Comparison of ENCODE assay signal across 14 cellular contexts in the genomic region with DNA sequence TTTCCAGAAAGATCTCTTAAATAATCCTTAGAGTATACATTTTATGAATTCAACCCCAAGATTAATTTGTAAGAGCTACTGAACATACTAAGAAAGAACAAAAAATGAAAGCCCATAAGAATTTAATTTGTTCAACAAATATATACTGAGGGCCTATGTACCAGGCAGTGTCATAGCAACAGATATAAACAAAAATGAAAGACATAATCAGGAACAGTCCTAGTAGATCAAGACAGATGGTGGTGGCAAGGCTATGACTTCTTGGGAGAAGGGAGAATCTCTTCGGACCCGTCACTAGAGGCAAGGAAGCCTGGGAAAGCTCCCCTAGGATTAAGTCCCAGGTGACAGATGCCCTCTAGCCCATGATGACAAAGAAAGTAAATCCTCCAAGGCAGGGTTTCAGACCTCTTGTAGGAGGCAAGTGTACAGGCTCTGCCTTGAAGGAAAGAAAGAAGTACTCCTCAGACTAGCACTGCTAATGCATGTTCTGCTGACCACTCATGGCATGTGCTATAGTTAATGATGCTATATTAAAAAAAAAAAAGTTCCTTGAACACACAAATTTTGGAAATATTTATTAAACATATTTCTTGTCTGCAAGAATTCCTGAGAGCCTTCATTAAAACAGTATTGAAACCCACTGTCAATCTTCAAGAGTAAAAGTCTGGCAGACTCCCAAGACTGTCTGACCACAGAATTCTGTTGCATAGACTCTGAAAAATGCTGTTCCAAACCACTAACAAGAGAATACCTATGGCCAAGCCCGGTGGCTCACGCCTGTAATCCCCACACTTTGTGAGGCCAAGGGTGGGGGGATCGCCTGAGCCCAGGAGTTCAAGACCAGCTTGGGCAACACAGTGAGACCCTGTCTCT. TPM values are rescaled to one million over a fixed set of nuclear protein-coding genes. Genes with fewer than 3 reads are reported as not detected.
A peak's percentile ranks its signal among the peaks of the same experiment; 100 is the strongest.
DNase-seq lines count a peak whose midpoint lies in the region; ATAC-seq, FAIRE-seq and TF ChIP-seq lines count a peak whose summit lies in the region.
"Had no signal": no experiment of that assay in that cellular context is flagged by ENCODE, and none has a peak within 500 bp of the region (broad histone marks: within the 10 kb centered on the region; RNA-seq: fewer than 3 reads in every experiment).

No MANE protein-coding gene starts in this region.

- peaks cover 5 to 7% of the 10 kb centered on the region in 2 donors for H3K36me3 ChIP-seq in small intestine (ENCODE audit: control insufficient read depth in 2 of 2, insufficient read depth in 2 of 2, low read length in 2 of 2)

- no peak overlapping the region for H3K27ac ChIP-seq in small intestine (ENCODE audit: low read depth in 1 of 2, low read length in 1 of 2)

- no peak for TF ChIP-seq CTCF in AG10803 (conservative IDR thresholded peaks at IDR 0.05; ENCODE audit: low read length)
- TF ChIP-seq CTCF in foreskin fibroblast (IDR thresholded peaks at IDR 0.05; ENCODE audit: low read depth, low read length): no peak

- 87 to 93% (median 89%) methylated on average over 5 of the region's 5 CpGs for WGBS in small intestine, 3 donors

- no peaks in the 10 kb centered on the region for H3K4me1 ChIP-seq in small intestine (ENCODE audit: control insufficient read depth in 2 of 2, insufficient read depth in 1 of 2, low read depth in 1 of 2, low read length in 1 of 2)

- no peaks in the 10 kb centered on the region for H3K27me3 ChIP-seq in small intestine (ENCODE audit: control insufficient read depth in 2 of 2, insufficient read depth in 2 of 2, low read length in 2 of 2)

- no peak overlapping the region for H3K4me3 Mint-ChIP-seq in T-helper 17 cell
- H3K4me3 Mint-ChIP-seq: activated CD4-positive, alpha-beta T cell treated with anti-CD3 and anti-CD28 coated beads, Interleukin-2, amount 10 ng/mL, durations not matched to agents 7 days and 5 days; mesothelial cell of epicardium had no signal

- H3K4me3 ChIP-seq in AG10803 (ENCODE audit: low read length) (no peak overlapping the region), foreskin fibroblast (ENCODE audit: low read depth in 1 of 2, low read length in 2 of 2) (no peak overlapping the region), small intestine (ENCODE audit: low read depth in 1 of 2, low read length in 2 of 2) (no peak overlapping the region)

- H3K27ac Mint-ChIP-seq in T-helper 17 cell: peak overlapping the region; percentile 24
- H3K27ac Mint-ChIP-seq: activated CD4-positive, alpha-beta T cell treated with anti-CD3 and anti-CD28 coated beads, Interleukin-2, amount 10 ng/mL, durations not matched to agents 7 days and 5 days; mesothelial cell of epicardium had no signal

- no peaks in the 10 kb centered on the region for H3K9me3 ChIP-seq in T-helper 17 cell (ENCODE audit: control insufficient read depth, low read length, poor library complexity, severe bottlenecking)
- no peaks in the 10 kb centered on the region for H3K9me3 ChIP-seq in small intestine (ENCODE audit: control insufficient read depth, low read depth)

- H3K4me1 Mint-ChIP-seq in T-helper 17 cell: peaks cover 24% of the 10 kb centered on the region
- H3K4me1 Mint-ChIP-seq: mesothelial cell of epicardium had no signal

- H3K36me3 Mint-ChIP-seq in T-helper 17 cell (ENCODE audit: low read depth): peaks cover 12% of the 10 kb centered on the region

- ATAC-seq in T-helper 17 cell (no peak), GM21717 (IDR thresholded peaks at IDR 0.05; ENCODE audit: unreplicated experiment) (no peak)
- ATAC-seq: Right ventricle myocardium inferior had no signal

- no peaks in the 10 kb centered on the region for H3K27me3 Mint-ChIP-seq in T-helper 17 cell
- H3K27me3 Mint-ChIP-seq: activated CD4-positive, alpha-beta T cell treated with anti-CD3 and anti-CD28 coated beads, Interleukin-2, amount 10 ng/mL, durations not matched to agents 7 days and 5 days had no signal

- FAIRE-seq in small intestine (lab: Jason Lieb, UNC): no peak

- peak; percentile 80 for DNase-seq in AG10803 (ENCODE audit: low read depth)
- DNase-seq in HS-27A (ENCODE audit: low read depth): peak; percentile 99
- DNase-seq in T-helper 17 cell: no peak
- peak; percentile 16 to 47 for DNase-seq in foreskin fibroblast
- no peak for DNase-seq in small intestine
- DNase-seq in NCI-H1092 (lab: John Stamatoyannopoulos, UW): no peak
- no peak for DNase-seq in stimulated activated CD4-positive, alpha-beta T cell treated with anti-CD3 and anti-CD28 coated beads, Interleukin-4, amount 100 ng/mL, for 4 hours
- DNase-seq: activated CD4-positive, alpha-beta T cell treated with anti-CD3 and anti-CD28 coated beads, Interleukin-2, amount 10 ng/mL, durations not matched to agents 7 days and 5 days; aorta; glutamatergic neuron; NCI-H1694 treated with DMSO at 0.1 percent for 48 hours had no signal

RNA-seq across cellular contexts. Expression of gene NOL10, which starts 31.5 kb away (rescaled TPM):
- total RNA-seq in T-helper 17 cell: 10 to 100 TPM; 20.6 to 21.4 TPM
- 10 to 100 TPM in 1 of 3 donors, 1 to 10 TPM in 2; 7.8 to 14.4 (median 9.6) TPM for polyA plus RNA-seq in small intestine

Comparison
In these comparisons a context has a peak if more than half of its experiments do, and no peak if none do; other contexts are left out.
1. DNase-seq: peak in AG10803 (single experiment), HS-27A (single experiment) and foreskin fibroblast (2 of 2); none in T-helper 17 cell (0 of 3), small intestine (single experiment), NCI-H1092 (single experiment) and stimulated activated CD4-positive, alpha-beta T cell treated with anti-CD3 and anti-CD28 coated beads, Interleukin-4, amount 100 ng/mL, for 4 hours (0 of 2).